In the genomic region with DNA sequence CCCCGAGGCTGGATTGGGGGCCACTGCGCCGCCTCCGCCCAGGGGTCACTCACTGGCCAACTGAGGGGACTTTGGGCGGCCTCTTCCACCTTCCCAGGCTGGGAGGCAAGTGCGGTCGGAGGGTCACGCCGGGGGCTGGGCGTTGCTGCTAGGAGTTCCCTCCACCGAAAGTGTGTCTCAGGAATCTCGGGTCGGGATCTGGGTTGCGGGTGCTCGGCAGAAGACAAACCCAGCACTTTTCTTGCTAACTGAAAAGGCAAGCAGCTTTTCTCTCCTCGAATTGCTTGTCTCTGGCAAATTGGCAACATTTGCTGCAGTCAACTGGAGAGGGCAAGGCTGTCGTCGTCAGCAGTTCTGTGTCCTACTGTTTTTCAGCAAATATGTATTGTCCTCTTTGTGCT, we compare ENCODE assay signal across 8 cellular contexts. TPM values are rescaled to one million over a fixed set of nuclear protein-coding genes. Genes with fewer than 3 reads are reported as not detected.
A peak's percentile ranks its signal among the peaks of the same experiment; 100 is the strongest.
DNase-seq lines count a peak whose midpoint lies in the region; ATAC-seq and TF ChIP-seq lines count a peak whose summit lies in the region.

No MANE protein-coding gene starts in this region.

- H3K27ac ChIP-seq in liver (ENCODE audit: low read depth in 1 of 2, low read length in 2 of 2): peak overlapping the region; percentile 39 to 57
- peak overlapping the region; percentile 81 for H3K27ac ChIP-seq in suprapubic skin

- H3K36me3 ChIP-seq in MG63 (no peaks in the 10 kb centered on the region), liver (ENCODE audit: control insufficient read depth in 4 of 4, insufficient read depth in 3 of 4, low read depth in 1 of 4, low read length in 3 of 4) (peaks cover 0 to 2% (median 0%) of the 10 kb centered on the region in 4 donors), suprapubic skin (no peaks in the 10 kb centered on the region)

- no peak for TF ChIP-seq EP300 in suprapubic skin (IDR thresholded peaks at IDR 0.05)

- DNase-seq in MG63: no peak
- DNase-seq in cardiac fibroblast (ENCODE audit: low read depth in 2 of 2): peak; percentile 43 to 49
- DNase-seq in suprapubic skin (ENCODE audit: low spot score in 2 of 2): peak; percentile 78 to 81
- no peak for DNase-seq in NOMO-1 treated with DMSO at 0.1 percent for 48 hours (lab: John Stamatoyannopoulos, UW; ENCODE audit: unreplicated experiment)

- H3K9me3 ChIP-seq in MG63 (no peaks in the 10 kb centered on the region), liver (ENCODE audit: control insufficient read depth in 4 of 4, low read length in 3 of 4) (no peaks in the 10 kb centered on the region), suprapubic skin (no peaks in the 10 kb centered on the region)

- H3K27me3 ChIP-seq in MG63: no peaks in the 10 kb centered on the region
- H3K27me3 ChIP-seq in liver (ENCODE audit: control insufficient read depth in 4 of 4, insufficient read depth in 4 of 4, low read length in 3 of 4): no peaks in the 10 kb centered on the region
- no peaks in the 10 kb centered on the region for H3K27me3 ChIP-seq in suprapubic skin

- H3K4me3 ChIP-seq in GM08714 (ENCODE audit: low read length): peak overlapping the region; percentile 58; the same call in 1 of the 2 replicates
- H3K4me3 ChIP-seq in MG63: peak overlapping the region; percentile 62
- H3K4me3 ChIP-seq in cardiac fibroblast (replicated peaks in 1 of 2; ENCODE audit: low read depth in 2 of 2, low read length in 2 of 2): peak overlapping the region; percentile 68
- H3K4me3 ChIP-seq in liver (ENCODE audit: low read depth in 1 of 3, low read length in 3 of 3): peak overlapping the region; percentile 67 to 81 (median 76)
- peak overlapping the region; percentile 66 for H3K4me3 ChIP-seq in suprapubic skin

- H3K4me1 ChIP-seq in liver (ENCODE audit: control insufficient read depth in 4 of 4, insufficient read depth in 4 of 4, low read length in 3 of 4): peaks cover 0 to 17% (median 13%) of the 10 kb centered on the region in 4 donors
- H3K4me1 ChIP-seq in suprapubic skin: peaks cover 20% of the 10 kb centered on the region

- no peak for ATAC-seq in GM18858 (IDR thresholded peaks at IDR 0.05; ENCODE audit: unreplicated experiment)
- ATAC-seq in HG02678 (IDR thresholded peaks at IDR 0.05; ENCODE audit: unreplicated experiment): no peak

- no peak for TF ChIP-seq RAD21 in liver (IDR thresholded peaks at IDR 0.05)

- under 1% methylated on average over 18 of the region's 18 CpGs for WGBS in liver
- WGBS in suprapubic skin: 0% methylated on average over 3 of the region's 18 CpGs

- no peak overlapping the region for H3K9ac ChIP-seq in liver (ENCODE audit: low read depth in 1 of 2, low read length in 2 of 2)

- TF ChIP-seq POLR2A in suprapubic skin (IDR thresholded peaks at IDR 0.05): no peak

- TF ChIP-seq CTCF in cardiac fibroblast (IDR thresholded peaks at IDR 0.05; ENCODE audit: low read depth, low read length): no peak
- no peak for TF ChIP-seq CTCF in liver (IDR thresholded peaks at IDR 0.05; ENCODE audit: low read depth, low read length, missing input control)
- TF ChIP-seq CTCF in suprapubic skin (IDR thresholded peaks at IDR 0.05): no peak

TF ChIP-seq in liver, 16 proteins besides CTCF, POLR2A, EP300 and RAD21:
- no peak for TF ChIP-seq HNF4G (IDR thresholded peaks at IDR 0.05)
- TF ChIP-seq RXRA (IDR thresholded peaks at IDR 0.05): peak; percentile 4 to 16

RNA-seq across cellular contexts. Expression of a gene that starts 0.4 kb away (rescaled TPM):
- 4.3 and 5.1 TPM in 2 replicates for total RNA-seq in MG63 (2014; rRNA removed; shearing (Covaris generic); ENCODE audit: low replicate concordance)
- 1 to 10 TPM; 2.7 to 5.6 TPM for total RNA-seq in liver
- polyA plus RNA-seq in liver: 1 to 10 TPM in 1 of 2 donors, under 1 TPM in 1; 0.69 to 2.7 TPM
- 1 to 10 TPM; 4.1 to 7.9 (median 5.4) TPM for total RNA-seq in suprapubic skin

Comparison
In these comparisons a context has a peak if more than half of its experiments do, and no peak if none do; other contexts are left out.
1. DNase-seq: peak in cardiac fibroblast (2 of 2) and suprapubic skin (2 of 2); none in MG63 (single experiment) and NOMO-1 treated with DMSO at 0.1 percent for 48 hours (single experiment).
2. Peak in every context shown above with its lines, with median percentiles within 50 percentile points of each other: H3K4me3 ChIP-seq.